Comparison of ENCODE assay signal across 1 cellular context in genomic region chr9:134895849-134896833, GRCh38.
TF ChIP-seq lines count a peak whose summit lies in the region.

No MANE protein-coding gene starts in this region.

TF ChIP-seq in K562, 482 proteins besides CTCF, POLR2A, EP300 and RAD21:
- no peak for TF ChIP-seq LEF1 (IDR thresholded peaks at IDR 0.05)
- TF ChIP-seq NFIC (IDR thresholded peaks at IDR 0.05): peak; percentile 63
- TF ChIP-seq CBFA2T3 (IDR thresholded peaks at IDR 0.05): 0 out of 2 replicates have a peak, but pooled peaks have one; percentile 16
- no peak for TF ChIP-seq RBBP5 (IDR thresholded peaks at IDR 0.05; ENCODE audit: borderline replicate concordance, insufficient read depth, low read length, poor library complexity, severe bottlenecking)
- no peak for TF ChIP-seq ZNF76 (CRISPR knock-in tag; IDR thresholded peaks at IDR 0.05; ENCODE audit: borderline replicate concordance)
- TF ChIP-seq PBX2 (CRISPR knock-in tag; IDR thresholded peaks at IDR 0.05; ENCODE audit: low read depth): no peak
- TF ChIP-seq PBX2 (tag; conservative IDR thresholded peaks at IDR 0.05; ENCODE audit: low read depth): no peak
- TF ChIP-seq MXD1 (CRISPR knock-in tag; IDR thresholded peaks at IDR 0.05; ENCODE audit: borderline replicate concordance, poor library complexity, severe bottlenecking): no peak
- TF ChIP-seq HES1 (IDR thresholded peaks at IDR 0.05; ENCODE audit: low read depth): no peak
- no peak for TF ChIP-seq MTA2 (IDR thresholded peaks at IDR 0.05; ENCODE audit: low read depth)
- peak in 1 of 2 experiments; percentile 51; a peak in 3 of 4 replicates for TF ChIP-seq KDM1A (IDR thresholded peaks at IDR 0.05)
- no peak for TF ChIP-seq UBTF (IDR thresholded peaks at IDR 0.05; ENCODE audit: borderline replicate concordance in 1 of 2, low read depth in 2 of 2, low read length in 2 of 2)
- TF ChIP-seq ZNF77 (CRISPR knock-in tag; IDR thresholded peaks at IDR 0.05): no peak
- no peak for TF ChIP-seq ATF6 (CRISPR knock-in tag; IDR thresholded peaks at IDR 0.05)
- no peak for TF ChIP-seq NFATC3 (IDR thresholded peaks at IDR 0.05)
- no peak for TF ChIP-seq SAP30 (IDR thresholded peaks at IDR 0.05; ENCODE audit: borderline replicate concordance, insufficient read depth, low read depth, low read length, poor library complexity, severe bottlenecking)
